Comparison of ENCODE assay signal across 8 cellular contexts in the genomic region with DNA sequence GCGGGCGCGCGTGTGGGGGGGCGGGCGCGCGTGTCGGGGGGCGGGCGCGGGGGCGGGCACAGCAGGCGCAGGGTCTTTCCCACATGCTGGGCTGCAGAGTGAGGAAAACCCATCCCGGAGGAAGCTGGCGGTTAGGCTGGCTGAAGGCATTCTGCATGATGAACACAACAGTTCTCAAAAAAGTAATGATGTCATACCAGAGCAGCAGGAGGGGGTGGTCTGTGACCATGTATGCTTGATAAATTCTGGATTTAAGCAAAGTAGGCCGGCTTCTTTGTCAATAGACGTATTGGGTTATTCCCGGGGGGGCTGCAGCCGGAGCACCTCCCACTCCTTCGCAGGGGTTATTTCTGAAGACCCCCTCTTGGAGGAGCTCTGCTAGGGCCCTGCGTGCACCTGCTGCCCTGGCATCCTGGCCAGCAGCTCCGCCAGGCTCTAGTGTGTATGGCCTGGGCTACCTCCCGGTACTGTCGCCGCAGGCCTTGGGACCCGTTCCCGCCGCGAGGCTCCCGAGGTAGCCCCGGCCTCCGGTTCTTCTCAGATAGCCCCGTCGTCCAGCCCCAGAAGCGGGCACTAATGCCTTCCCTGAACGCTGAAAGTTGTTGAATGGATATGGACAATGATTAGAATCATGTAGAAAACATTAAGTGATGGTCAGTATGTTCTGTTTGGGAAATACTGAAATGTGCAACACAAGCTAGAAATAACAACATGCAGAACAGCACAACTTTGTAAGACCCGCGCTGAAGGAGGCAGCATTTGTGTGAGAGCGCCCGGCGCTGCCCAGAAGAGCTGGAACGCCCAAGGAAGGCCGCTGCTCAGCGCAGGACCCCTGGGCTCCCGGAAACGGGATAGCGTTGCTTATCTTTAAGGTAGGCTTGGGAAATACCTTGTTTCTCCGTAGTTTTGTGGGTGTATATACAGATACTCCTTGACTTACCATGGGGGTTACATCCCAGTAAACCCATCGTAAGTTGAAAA.
A peak's percentile ranks its signal among the peaks of the same experiment; 100 is the strongest.
DNase-seq lines count a peak whose midpoint lies in the region; ATAC-seq and TF ChIP-seq lines count a peak whose summit lies in the region.

No MANE protein-coding gene starts in this region.

- H3K36me3 Mint-ChIP-seq in T-helper 2 cell treated with Interferon-gamma antibody and Interleukin-4, amounts not matched to agents 5 μg/mL and 100 μg/mL, for 36 hours (ENCODE audit: low read depth): no peaks in the 10 kb centered on the region

- H3K27me3 ChIP-seq in muscle layer of duodenum (ENCODE audit: low read depth, low read length): no peaks in the 10 kb centered on the region

- H3K4me1 ChIP-seq in muscle layer of duodenum (ENCODE audit: control insufficient read depth in 1 of 2, insufficient read depth in 2 of 2, low read length in 2 of 2) (peaks cover 0 to 5% of the 10 kb centered on the region in 2 donors), urinary bladder (ENCODE audit: insufficient read depth) (no peaks in the 10 kb centered on the region)

- CTCF ChIA-PET in GM10248 (lab: Yijun Ruan, JAX): no interaction called here

- peak overlapping the region; percentile 45 to 62 for H3K4me3 ChIP-seq in muscle layer of duodenum (ENCODE audit: low read depth in 1 of 2, low read length in 2 of 2)
- H3K4me3 ChIP-seq in urinary bladder (ENCODE audit: low read depth, low read length): peak overlapping the region; percentile 35

- H3K36me3 ChIP-seq in muscle layer of duodenum (ENCODE audit: control insufficient read depth in 1 of 2, insufficient read depth in 2 of 2, low read length in 2 of 2) (no peaks in the 10 kb centered on the region), urinary bladder (ENCODE audit: insufficient read depth) (no peaks in the 10 kb centered on the region)

- WGBS in urinary bladder: 18% methylated on average over 50 of the region's 50 CpGs

- H3K9me3 ChIP-seq in muscle layer of duodenum (ENCODE audit: control insufficient read depth in 1 of 2, low read length in 2 of 2): no peaks in the 10 kb centered on the region

- peak; percentile 64 for DNase-seq in 8988T
- peak; percentile 44 for DNase-seq in GM10248 (ENCODE audit: extremely low spot score)
- peak; percentile 11 for DNase-seq in T-helper 2 cell treated with Interferon-gamma antibody and Interleukin-4, amounts not matched to agents 5 μg/mL and 100 μg/mL, for 36 hours (ENCODE audit: low spot score)

- H3K27ac Mint-ChIP-seq in T-helper 2 cell treated with Interferon-gamma antibody and Interleukin-4, amounts not matched to agents 5 μg/mL and 100 μg/mL, for 36 hours: no peak overlapping the region

- peaks cover 5% of the 10 kb centered on the region for H3K4me1 Mint-ChIP-seq in T-helper 2 cell treated with Interferon-gamma antibody and Interleukin-4, amounts not matched to agents 5 μg/mL and 100 μg/mL, for 36 hours (ENCODE audit: low read depth)

- no peaks in the 10 kb centered on the region for H3K9me3 Mint-ChIP-seq in T-helper 2 cell treated with Interferon-gamma antibody and Interleukin-4, amounts not matched to agents 5 μg/mL and 100 μg/mL, for 36 hours

- ATAC-seq in HG03103 (IDR thresholded peaks at IDR 0.05; ENCODE audit: low read depth, unreplicated experiment) (peak; percentile 21), esophagus mucosa (peak; percentile 43), GM18517 (IDR thresholded peaks at IDR 0.05; ENCODE audit: unreplicated experiment) (no peak)

- POLR2A ChIA-PET in GM10248 (lab: Yijun Ruan, JAX): no interaction called here

- H3K27ac ChIP-seq in muscle layer of duodenum (ENCODE audit: low read length) (peak overlapping the region; percentile 19), urinary bladder (ENCODE audit: low read depth) (no peak overlapping the region)

- H3K4me3 Mint-ChIP-seq in T-helper 2 cell treated with Interferon-gamma antibody and Interleukin-4, amounts not matched to agents 5 μg/mL and 100 μg/mL, for 36 hours: peak overlapping the region; percentile 61

- H3K27me3 Mint-ChIP-seq in T-helper 2 cell treated with Interferon-gamma antibody and Interleukin-4, amounts not matched to agents 5 μg/mL and 100 μg/mL, for 36 hours (ENCODE audit: low read depth): no peaks in the 10 kb centered on the region

- no peak for TF ChIP-seq CTCF in GM10248 (IDR thresholded peaks at IDR 0.05; ENCODE audit: control extremely low read depth, extremely low read depth, low read depth, missing control alignments)

Comparison
In these comparisons a context has a peak if more than half of its experiments do, and no peak if none do; other contexts are left out.
1. DNase-seq: peak in every context shown above with its lines; median percentile 64 in 8988T; 44 in GM10248; 11 in T-helper 2 cell treated with Interferon-gamma antibody and Interleukin-4, amounts not matched to agents 5 μg/mL and 100 μg/mL, for 36 hours.